ENCODE assay signal across 10 cellular contexts in the genomic region with DNA sequence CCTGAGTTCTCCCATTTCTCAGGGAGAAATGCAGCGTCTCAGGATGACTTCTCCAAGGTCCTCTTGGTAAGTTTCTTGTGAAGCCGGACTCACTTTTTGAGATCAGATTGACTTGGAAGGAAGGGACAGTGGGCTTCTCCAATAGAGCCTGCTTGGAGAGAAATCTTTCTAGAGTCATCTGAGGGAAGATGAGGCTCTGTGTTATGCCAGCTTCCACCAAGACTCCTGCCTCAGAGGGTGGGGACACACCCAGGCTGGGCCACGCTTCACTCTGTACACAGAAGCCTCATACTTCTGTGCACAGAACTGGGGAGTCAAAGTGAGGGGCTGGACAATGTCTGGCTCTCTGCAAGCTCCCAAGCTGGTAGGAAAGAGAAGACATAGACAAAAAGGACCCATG. TPM values are rescaled to one million over a fixed set of nuclear protein-coding genes. Genes with fewer than 3 reads are reported as not detected.
DNase-seq lines count a peak whose midpoint lies in the region; ATAC-seq and TF ChIP-seq lines count a peak whose summit lies in the region.
"Had no signal": no experiment of that assay in that cellular context is flagged by ENCODE, and none has a peak within 500 bp of the region (broad histone marks: within the 10 kb centered on the region; RNA-seq: fewer than 3 reads in every experiment).

No MANE protein-coding gene starts in this region.

- H3K27me3 Mint-ChIP-seq in central memory CD8-positive, alpha-beta T cell: no peaks in the 10 kb centered on the region
- no peaks in the 10 kb centered on the region for H3K27me3 Mint-ChIP-seq in naive thymus-derived CD8-positive, alpha-beta T cell

- H3K4me1 ChIP-seq in right atrium auricular region (peaks cover 0 to 68% of the 10 kb centered on the region in 2 donors), vagina (peaks cover 55% of the 10 kb centered on the region)

- no peaks in the 10 kb centered on the region for H3K9me3 Mint-ChIP-seq in central memory CD8-positive, alpha-beta T cell
- no peaks in the 10 kb centered on the region for H3K9me3 Mint-ChIP-seq in naive thymus-derived CD8-positive, alpha-beta T cell

- H3K27ac ChIP-seq in right atrium auricular region (peak overlapping the region; percentile 79 to 93), vagina (peak overlapping the region; percentile 95)

- TF ChIP-seq POLR2A in vagina (IDR thresholded peaks at IDR 0.05): no peak

- no peaks in the 10 kb centered on the region for H3K27me3 ChIP-seq in right atrium auricular region
- H3K27me3 ChIP-seq in vagina: no peaks in the 10 kb centered on the region
- H3K27me3 ChIP-seq: brain microvascular endothelial cell had no signal

- H3K9me3 ChIP-seq in right atrium auricular region (no peaks in the 10 kb centered on the region), vagina (no peaks in the 10 kb centered on the region)

- peak overlapping the region; percentile 80 for H3K4me3 Mint-ChIP-seq in central memory CD8-positive, alpha-beta T cell
- peak overlapping the region; percentile 65 to 91 (median 82) for H3K4me3 Mint-ChIP-seq in naive thymus-derived CD8-positive, alpha-beta T cell

- peaks cover 2% of the 10 kb centered on the region for H3K36me3 Mint-ChIP-seq in central memory CD8-positive, alpha-beta T cell (ENCODE audit: insufficient read depth)
- H3K36me3 Mint-ChIP-seq in naive thymus-derived CD8-positive, alpha-beta T cell: no peaks in the 10 kb centered on the region

- H3K4me1 Mint-ChIP-seq in central memory CD8-positive, alpha-beta T cell: peaks cover 43% of the 10 kb centered on the region
- peaks cover 30 to 90% (median 66%) of the 10 kb centered on the region in 4 donors for H3K4me1 Mint-ChIP-seq in naive thymus-derived CD8-positive, alpha-beta T cell

- ATAC-seq in left ventricle myocardium superior: no peak
- ATAC-seq in central memory CD8-positive, alpha-beta T cell (replicated peaks; ENCODE audit: extremely low read depth, poor library complexity, severe bottlenecking): no peak
- ATAC-seq in naive thymus-derived CD8-positive, alpha-beta T cell: peak; percentile 22 to 34

- TF ChIP-seq CTCF in right atrium auricular region (IDR thresholded peaks at IDR 0.05) (no peak), vagina (IDR thresholded peaks at IDR 0.05) (no peak)

- H3K4me3 ChIP-seq in right atrium auricular region (peak overlapping the region in 1 of 2 donors; percentile 1), vagina (no peak overlapping the region)

- H3K36me3 ChIP-seq in right atrium auricular region (no peaks in the 10 kb centered on the region), vagina (no peaks in the 10 kb centered on the region)
- H3K36me3 ChIP-seq: brain microvascular endothelial cell had no signal

- POLR2A ChIA-PET in naive thymus-derived CD8-positive, alpha-beta T cell (lab: Charles Lee): interaction anchor here (0.9 to 17.8 kb wide), 11 partner anchors 13 to 97 kb away, joined by 3 to 317 read pairs (median 28); a partner anchor contains a TSS

- DNase-seq in right atrium auricular region (ENCODE audit: low spot score): no peak
- no peak for DNase-seq in left ventricle myocardium superior
- DNase-seq in central memory CD8-positive, alpha-beta T cell (ENCODE audit: low spot score in 2 of 2): no peak
- DNase-seq in naive thymus-derived CD8-positive, alpha-beta T cell: no peak
- DNase-seq in vagina (ENCODE audit: extremely low spot score in 2 of 2): no peak
- no peak for DNase-seq in amniotic stem cell (lab: John Stamatoyannopoulos, UW)
- DNase-seq in NCI-H524 treated with DMSO at 0.1 percent for 48 hours (lab: John Stamatoyannopoulos, UW): no peak
- DNase-seq in posterior cingulate gyrus: no peak
- DNase-seq: NCI-H1694 treated with DMSO at 0.1 percent for 48 hours had no signal

- peak overlapping the region; percentile 98 for H3K27ac Mint-ChIP-seq in central memory CD8-positive, alpha-beta T cell (ENCODE audit: low read depth)
- peak overlapping the region; percentile 97 to 100 (median 99) for H3K27ac Mint-ChIP-seq in naive thymus-derived CD8-positive, alpha-beta T cell

- intact Hi-C loops in left ventricle myocardium superior (cut with micrococcal nuclease) (no loop called here), vagina (cut with DNase I) (loop anchor here (5.0 kb wide), 1 partner anchor 58 kb away; a partner anchor contains a TSS), posterior cingulate gyrus (cut with DNase I) (loop anchor here (5.0 kb wide), 1 partner anchor 98 kb away; no protein-coding TSS in a partner anchor)

RNA-seq across cellular contexts. Expression of a gene that starts 5.5 kb away (rescaled TPM):
- 1 to 10 TPM in 1 of 2 donors, not detected in 1; 1.3 TPM for total RNA-seq in right atrium auricular region
- 0.07 TPM for total RNA-seq in left ventricle myocardium superior
- total RNA-seq in naive thymus-derived CD8-positive, alpha-beta T cell: under 1 TPM; 0.21 to 0.25 TPM
- under 1 TPM in 1 of 3 donors, not detected in 2; 0.10 TPM for polyA plus RNA-seq in naive thymus-derived CD8-positive, alpha-beta T cell
- total RNA-seq in vagina: 0.49 TPM

RNA-seq across cellular contexts. Expression of a gene that starts 59.3 kb away (rescaled TPM):
- total RNA-seq in right atrium auricular region: 10 to 100 TPM; 36.1 to 56.0 TPM
- total RNA-seq in left ventricle myocardium superior: 127 TPM
- total RNA-seq in naive thymus-derived CD8-positive, alpha-beta T cell: 100 to 1,000 TPM; 102 to 114 TPM
- 100 to 1,000 TPM; 211 to 343 (median 262) TPM for polyA plus RNA-seq in naive thymus-derived CD8-positive, alpha-beta T cell
- total RNA-seq in vagina: 96.5 TPM

Comparison
In these comparisons a context has a peak if more than half of its experiments do, and no peak if none do; other contexts are left out.
1. ATAC-seq: peak in naive thymus-derived CD8-positive, alpha-beta T cell (2 of 2); none in left ventricle myocardium superior (single experiment) and central memory CD8-positive, alpha-beta T cell (single experiment).